Comparison of ENCODE assay signal across 15 cellular contexts in the genomic region with DNA sequence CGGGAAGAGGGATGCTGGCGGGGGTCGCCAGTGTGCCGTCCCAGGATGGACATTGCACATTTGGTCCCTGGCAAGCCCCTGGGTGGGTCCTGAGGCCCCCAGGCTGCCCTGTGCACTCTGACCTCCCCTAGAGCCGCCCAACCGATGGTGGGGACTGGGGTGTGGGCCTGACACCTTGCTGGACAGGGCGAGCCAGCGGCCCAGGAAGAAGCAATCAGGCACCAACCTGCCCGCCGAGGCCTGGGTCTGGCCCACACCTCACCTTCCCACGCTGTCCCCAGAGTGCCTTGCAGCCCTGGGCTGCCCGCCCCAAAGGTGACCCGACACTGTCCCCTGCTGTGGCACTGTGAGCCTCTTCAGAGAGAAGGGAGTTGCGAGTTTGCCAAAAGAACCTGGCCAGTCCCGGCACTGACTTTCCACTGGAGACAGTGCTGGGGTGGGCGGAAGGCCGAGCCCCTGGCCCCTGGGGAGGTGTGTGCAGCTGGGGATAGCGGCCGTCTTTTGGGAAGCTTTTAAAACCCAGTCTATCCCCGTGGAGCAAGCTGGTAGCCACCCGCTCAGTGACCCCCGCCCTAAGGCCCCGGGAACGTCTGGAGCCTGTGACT. TPM values are rescaled to one million over a fixed set of nuclear protein-coding genes. Genes with fewer than 3 reads are reported as not detected.
A peak's percentile ranks its signal among the peaks of the same experiment; 100 is the strongest.
DNase-seq lines count a peak whose midpoint lies in the region; ATAC-seq, FAIRE-seq and TF ChIP-seq lines count a peak whose summit lies in the region.
"Had no signal": no experiment of that assay in that cellular context is flagged by ENCODE, and none has a peak within 500 bp of the region (broad histone marks: within the 10 kb centered on the region; RNA-seq: fewer than 3 reads in every experiment).

No MANE protein-coding gene starts in this region.

- no peaks in the 10 kb centered on the region for H3K9me3 ChIP-seq in BLaER1 treated with 17β-estradiol and CSF1 and Interleukin-3, amounts not matched to agents 10 nM and 100 nM (replicated peaks in 1 of 11)
- H3K9me3 ChIP-seq in pancreas = no peaks in the 10 kb centered on the region
- H3K9me3 ChIP-seq: HAP-1 had no signal

- peaks cover 50 to 91% (median 83%) of the 10 kb centered on the region in 10 experiments for H3K4me1 ChIP-seq in BLaER1 treated with 17β-estradiol and CSF1 and Interleukin-3, amounts not matched to agents 10 nM and 100 nM
- peaks cover 43 to 46% (median 44%) of the 10 kb centered on the region in 3 donors for H3K4me1 ChIP-seq in pancreas
- H3K4me1 ChIP-seq: HAP-1 had no signal

- no peak for ATAC-seq in pancreas
- ATAC-seq: natural killer cell had no signal

- H3K9ac ChIP-seq in BLaER1 treated with 17β-estradiol and CSF1 and Interleukin-3, amounts not matched to agents 10 nM and 100 nM = peak overlapping the region in 3 of 11 experiments; percentile 4 to 24 (median 14); a peak in 3 of 22 replicates

- no peak for FAIRE-seq in H54 (lab: Jason Lieb, UNC)
- FAIRE-seq in pancreas (lab: Jason Lieb, UNC) = no peak

- TF ChIP-seq CTCF in pancreas (IDR thresholded peaks at IDR 0.05) = no peak

- peaks cover 0 to 9% (median 0%) of the 10 kb centered on the region in 11 experiments; a peak in 2 of 22 replicates for H4K20me1 ChIP-seq in BLaER1 treated with 17β-estradiol and CSF1 and Interleukin-3, amounts not matched to agents 10 nM and 100 nM

- DNase-seq in H54 (ENCODE audit: insufficient read length, low spot score) = peak; percentile 25
- peak; percentile 18 for DNase-seq in epidermal melanocyte (ENCODE audit: insufficient read length, low spot score)
- DNase-seq in pancreas = peak; percentile 15 to 83 (median 52)
- DNase-seq in KG1 (lab: John Stamatoyannopoulos, UW) = no peak
- DNase-seq in T-helper 2 cell = no peak
- DNase-seq in COR-L47 (lab: John Stamatoyannopoulos, UW) = no peak
- DNase-seq: activated CD8-positive, alpha-beta memory T cell treated with anti-CD3 and anti-CD28 coated beads, Interleukin-2, amount 50 U/mL, for 4 hours; activated naive CD4-positive, alpha-beta T cell treated with Interleukin-2 at 50 U/mL for 16 hours; DND-41; natural killer cell; NCI-H1048 had no signal

- peak overlapping the region in 7 of 11 experiments; percentile 13 to 57 (median 48); a peak in 12 of 22 replicates for H3K4me2 ChIP-seq in BLaER1 treated with 17β-estradiol and CSF1 and Interleukin-3, amounts not matched to agents 10 nM and 100 nM

- no peak overlapping the region for H3K27ac ChIP-seq in BLaER1 treated with 17β-estradiol and CSF1 and Interleukin-3, amounts not matched to agents 10 nM and 100 nM
- H3K27ac ChIP-seq in pancreas = peak overlapping the region in 2 of 4 donors; percentile 30 to 94

- H3K4me3 ChIP-seq in BLaER1 treated with 17β-estradiol and CSF1 and Interleukin-3, amounts not matched to agents 10 nM and 100 nM = no peak overlapping the region
- H3K4me3 ChIP-seq in pancreas = no peak overlapping the region
- H3K4me3 ChIP-seq: HAP-1 had no signal

- TF ChIP-seq POLR2A in H54 (IDR thresholded peaks at IDR 0.05; ENCODE audit: low read depth, low read length) = no peak

- peaks cover 0 to 8% (median 0%) of the 10 kb centered on the region in 11 experiments; a peak in 4 of 22 replicates for H3K27me3 ChIP-seq in BLaER1 treated with 17β-estradiol and CSF1 and Interleukin-3, amounts not matched to agents 10 nM and 100 nM
- no peaks in the 10 kb centered on the region for H3K27me3 ChIP-seq in pancreas

- 69 to 77% methylated on average over 24 of the region's 24 CpGs for WGBS in pancreas, 2 donors

- intact Hi-C loops in pancreas (cut with DNase I) = no loop called here

- no peaks in the 10 kb centered on the region for H3K36me3 ChIP-seq in BLaER1 treated with 17β-estradiol and CSF1 and Interleukin-3, amounts not matched to agents 10 nM and 100 nM
- H3K36me3 ChIP-seq in pancreas = no peaks in the 10 kb centered on the region
- H3K36me3 ChIP-seq: HAP-1 had no signal

RNA-seq across cellular contexts. Expression of gene NRARP, which starts 12.0 kb away (rescaled TPM):
- 10 to 100 TPM in 4 of 6 donors, 1 to 10 TPM in 2; 7.5 to 23.4 (median 13.6) TPM for total RNA-seq in pancreas
- polyA plus RNA-seq in pancreas = 1 to 10 TPM; 1.3 to 2.7 TPM
- total RNA-seq: fibroblast of lung had no signal
- polyA plus RNA-seq: IgD-negative memory B cell had no signal

RNA-seq across cellular contexts. Expression of gene TOR4A, which starts 36.5 kb away (rescaled TPM):
- total RNA-seq in pancreas = 1 to 10 TPM; 2.5 to 6.8 (median 4.3) TPM
- polyA plus RNA-seq in pancreas = 1 to 10 TPM; 1.4 to 3.0 TPM

RNA-seq across cellular contexts. Expression of gene NELFB, which starts 58.9 kb away (rescaled TPM):
- total RNA-seq in pancreas = 10 to 100 TPM; 22.3 to 34.0 (median 29.0) TPM
- polyA plus RNA-seq in pancreas = 10 to 100 TPM; 28.7 to 34.2 TPM

Comparison
In these comparisons a context has a peak if more than half of its experiments do, and no peak if none do; other contexts are left out.
1. DNase-seq: peak in H54 (single experiment), epidermal melanocyte (single experiment) and pancreas (6 of 6); none in KG1 (single experiment), T-helper 2 cell (0 of 5) and COR-L47 (single experiment).